In genomic region chr11:62572431-62572830, GRCh38 we compare ENCODE assay signal across 8 cellular contexts.
A peak's percentile ranks its signal among the peaks of the same experiment; 100 is the strongest.
DNase-seq lines count a peak whose midpoint lies in the region; TF ChIP-seq lines count a peak whose summit lies in the region.

No MANE protein-coding gene starts in this region.

- H3K4me3 ChIP-seq in AG09309 (ENCODE audit: control insufficient read depth, low read depth, low read length) (peak overlapping the region; percentile 92), KMS-11 (IDR thresholded peaks at IDR 0.05; ENCODE audit: insufficient read depth, low read depth, low read length) (no peak overlapping the region), choroid plexus epithelial cell (ENCODE audit: low read depth, low read length) (peak overlapping the region; percentile 98), muscle layer of colon (ENCODE audit: low read depth in 1 of 2, low read length in 2 of 2) (peak overlapping the region in 1 of 2 donors; percentile 96)

- no peak for DNase-seq in AG09309 (ENCODE audit: low read depth)
- no peak for DNase-seq in choroid plexus epithelial cell (ENCODE audit: low read depth)
- DNase-seq in HCEC 1CT, result no peak
- DNase-seq in SIG-M5 (lab: John Stamatoyannopoulos, UW), result no peak
- no peak for DNase-seq in kidney tubule cell (ENCODE audit: low spot score)
- DNase-seq in inferior parietal cortex (ENCODE audit: extremely low spot score), result no peak

- H3K4me2 ChIP-seq in KMS-11, result peak overlapping the region; percentile 66

- TF ChIP-seq CTCF in AG09309 (IDR thresholded peaks at IDR 0.05; ENCODE audit: control insufficient read depth, insufficient read depth, low read depth, low read length, missing control alignments), result no peak
- TF ChIP-seq CTCF in KMS-11 (conservative IDR thresholded peaks at IDR 0.05; ENCODE audit: low read depth, low read length), result no peak
- TF ChIP-seq CTCF in choroid plexus epithelial cell (conservative IDR thresholded peaks at IDR 0.05; ENCODE audit: low read depth, low read length), result no peak

- no peak overlapping the region for H2AFZ ChIP-seq in KMS-11 (ENCODE audit: low read depth)

- H3K27me3 ChIP-seq in KMS-11 (ENCODE audit: insufficient read depth, low read depth), result no peaks in the 10 kb centered on the region
- no peaks in the 10 kb centered on the region for H3K27me3 ChIP-seq in muscle layer of colon (ENCODE audit: control insufficient read depth in 1 of 2, insufficient read depth in 2 of 2, low read length in 2 of 2)

- H3K79me2 ChIP-seq in KMS-11 (ENCODE audit: insufficient read depth, low read depth), result peaks cover 58% of the 10 kb centered on the region

- peaks cover 38% of the 10 kb centered on the region; the same call in 1 of the 2 replicates for H3K36me3 ChIP-seq in KMS-11 (ENCODE audit: insufficient read depth)
- H3K36me3 ChIP-seq in muscle layer of colon (ENCODE audit: insufficient read depth, low read length), result peaks cover 50% of the 10 kb centered on the region

- peaks cover 42% of the 10 kb centered on the region for H3K4me1 ChIP-seq in KMS-11 (ENCODE audit: low read depth, poor library complexity, severe bottlenecking)
- H3K4me1 ChIP-seq in muscle layer of colon (ENCODE audit: insufficient read depth, low read length), result peaks cover 23% of the 10 kb centered on the region

- H3K27ac ChIP-seq in KMS-11 (peak overlapping the region; percentile 50; the same call in 1 of the 2 replicates), muscle layer of colon (ENCODE audit: low read depth, low read length) (peak overlapping the region; percentile 94)

- no peaks in the 10 kb centered on the region for H3K9me3 ChIP-seq in muscle layer of colon (ENCODE audit: low read length)

- H3K9ac ChIP-seq in KMS-11, result peak overlapping the region; percentile 69; the same call in 1 of the 2 replicates
- peak overlapping the region; percentile 86 for H3K9ac ChIP-seq in muscle layer of colon (ENCODE audit: low read length)

- H4K20me1 ChIP-seq in KMS-11 (ENCODE audit: insufficient read depth), result no peaks in the 10 kb centered on the region
